Comparison of ENCODE assay signal across 33 cellular contexts in genomic region chr9:108188482-108188881, GRCh38.
"Had no signal": no experiment of that assay in that cellular context is flagged by ENCODE, and none has a peak within 500 bp of the region (broad histone marks: within the 10 kb centered on the region; RNA-seq: fewer than 3 reads in every experiment).

No MANE protein-coding gene starts in this region.

- H3K4me3 Mint-ChIP-seq: activated CD4-positive, alpha-beta memory T cell treated with anti-CD3 and anti-CD28 coated beads, Interleukin-2, amount 10 ng/mL, durations not matched to agents 7 days and 5 days; activated CD4-positive, alpha-beta T cell treated with anti-CD3 and anti-CD28 coated beads, Interleukin-2, amount 10 ng/mL, durations not matched to agents 7 days and 5 days; activated naive CD4-positive, alpha-beta T cell treated with anti-CD3 and anti-CD28 coated beads, Interleukin-2, amount 10 ng/mL, durations not matched to agents 7 days and 5 days; activated naive CD8-positive, alpha-beta T cell treated with anti-CD3 and anti-CD28 coated beads, Interleukin-2, amount 10 ng/mL, durations not matched to agents 7 days and 5 days; activated T-cell treated with anti-CD3 and anti-CD28 coated beads, Interleukin-2, amount 50 U/mL, for 24 hours; activated T-cell treated with anti-CD3 and anti-CD28 coated beads, Interleukin-2, amount 50 U/mL, for 72 hours; brain; T-helper 17 cell; T-helper 2 cell treated with Interferon-gamma antibody and Interleukin-4, amounts not matched to agents 5 μg/mL and 100 μg/mL, for 36 hours had no signal

- H3K4me1 ChIP-seq: ascending aorta, colonic mucosa had no signal

- H3K36me3 Mint-ChIP-seq: activated naive CD4-positive, alpha-beta T cell treated with anti-CD3 and anti-CD28 coated beads, Interleukin-2, amount 10 ng/mL, durations not matched to agents 7 days and 5 days; activated naive CD4-positive, alpha-beta T cell treated with anti-CD3 and anti-CD28 coated beads, Interleukin-2, amount 50 U/mL, for 72 hours; activated naive CD8-positive, alpha-beta T cell treated with anti-CD3 and anti-CD28 coated beads, Interleukin-2, amount 10 ng/mL, durations not matched to agents 7 days and 5 days; brain had no signal

- FAIRE-seq: endometrium, endothelial cell of umbilical vein, frontal cortex had no signal

- H3K27ac ChIP-seq: ascending aorta, breast epithelium, cardiac muscle cell, colonic mucosa, epithelial cell of prostate, heart left ventricle had no signal

- H3K36me3 ChIP-seq: ascending aorta, breast epithelium, cardiac muscle cell, colonic mucosa, heart left ventricle had no signal

- H3K27ac Mint-ChIP-seq: activated CD4-positive, alpha-beta memory T cell treated with anti-CD3 and anti-CD28 coated beads, Interleukin-2, amount 10 ng/mL, durations not matched to agents 7 days and 5 days; activated CD4-positive, alpha-beta T cell treated with anti-CD3 and anti-CD28 coated beads, Interleukin-2, amount 10 ng/mL, durations not matched to agents 7 days and 5 days; activated naive CD4-positive, alpha-beta T cell treated with anti-CD3 and anti-CD28 coated beads, Interleukin-2, amount 10 ng/mL, durations not matched to agents 7 days and 5 days; activated naive CD4-positive, alpha-beta T cell treated with anti-CD3 and anti-CD28 coated beads, Interleukin-2, amount 50 U/mL, for 72 hours; activated naive CD8-positive, alpha-beta T cell treated with anti-CD3 and anti-CD28 coated beads, Interleukin-2, amount 10 ng/mL, durations not matched to agents 7 days and 5 days; activated T-cell treated with anti-CD3 and anti-CD28 coated beads, Interleukin-2, amount 50 U/mL, for 24 hours; activated T-cell treated with anti-CD3 and anti-CD28 coated beads, Interleukin-2, amount 50 U/mL, for 72 hours; T-helper 17 cell; T-helper 2 cell treated with Interferon-gamma antibody and Interleukin-4, amounts not matched to agents 5 μg/mL and 100 μg/mL, for 36 hours had no signal

- H3K4me3 ChIP-seq: ascending aorta, breast epithelium, cardiac muscle cell, colonic mucosa, heart left ventricle had no signal

- DNase-seq: activated CD4-positive, alpha-beta memory T cell treated with anti-CD3 and anti-CD28 coated beads, Interleukin-2, amount 10 ng/mL, durations not matched to agents 7 days and 5 days; activated CD4-positive, alpha-beta T cell treated with anti-CD3 and anti-CD28 coated beads for 1 hour; activated CD4-positive, alpha-beta T cell treated with anti-CD3 and anti-CD28 coated beads for 4 hours; activated CD4-positive, alpha-beta T cell treated with anti-CD3 and anti-CD28 coated beads, Interleukin-2, amount 10 ng/mL, durations not matched to agents 7 days and 5 days; activated CD4-positive, alpha-beta T cell treated with anti-CD3 and anti-CD28 coated beads, Interleukin-2, amount 50 U/mL, for 4 hours; activated CD8-positive, alpha-beta memory T cell treated with anti-CD3 and anti-CD28 coated beads, Interleukin-2, amount 50 U/mL, for 48 hours; activated gamma-delta T cell; activated naive CD4-positive, alpha-beta T cell; activated naive CD4-positive, alpha-beta T cell treated with anti-CD3 and anti-CD28 coated beads, Interleukin-2, amount 10 ng/mL, durations not matched to agents 7 days and 5 days; activated naive CD8-positive, alpha-beta T cell treated with anti-CD3 and anti-CD28 coated beads, Interleukin-2, amount 10 ng/mL, durations not matched to agents 7 days and 5 days; activated T-cell treated with anti-CD3 and anti-CD28 coated beads for 4 hours; activated T-cell treated with anti-CD3 and anti-CD28 coated beads, Interleukin-2, amount 50 U/mL, for 24 hours; activated T-cell treated with anti-CD3 and anti-CD28 coated beads, Interleukin-2, amount 50 U/mL, for 72 hours; central memory CD4-positive, alpha-beta T cell; cerebellar nuclear complex; colonic mucosa; effector CD8-positive, alpha-beta T cell; foreskin fibroblast; glutamatergic neuron; heart left ventricle; T-helper 1 cell; T-helper 17 cell; T1000 had no signal

- H3K27me3 ChIP-seq: ascending aorta, breast epithelium, cardiac muscle cell, colonic mucosa, heart left ventricle had no signal

- H3K9me3 Mint-ChIP-seq: activated CD4-positive, alpha-beta T cell treated with anti-CD3 and anti-CD28 coated beads, Interleukin-2, amount 10 ng/mL, durations not matched to agents 7 days and 5 days; activated naive CD8-positive, alpha-beta T cell treated with anti-CD3 and anti-CD28 coated beads, Interleukin-2, amount 10 ng/mL, durations not matched to agents 7 days and 5 days; T-helper 2 cell treated with Interferon-gamma antibody and Interleukin-4, amounts not matched to agents 5 μg/mL and 100 μg/mL, for 36 hours had no signal

- H3K27me3 Mint-ChIP-seq: activated CD4-positive, alpha-beta memory T cell treated with anti-CD3 and anti-CD28 coated beads, Interleukin-2, amount 10 ng/mL, durations not matched to agents 7 days and 5 days; activated CD4-positive, alpha-beta T cell treated with anti-CD3 and anti-CD28 coated beads, Interleukin-2, amount 10 ng/mL, durations not matched to agents 7 days and 5 days; activated naive CD4-positive, alpha-beta T cell treated with anti-CD3 and anti-CD28 coated beads, Interleukin-2, amount 10 ng/mL, durations not matched to agents 7 days and 5 days; activated naive CD8-positive, alpha-beta T cell treated with anti-CD3 and anti-CD28 coated beads, Interleukin-2, amount 10 ng/mL, durations not matched to agents 7 days and 5 days; activated T-cell treated with anti-CD3 and anti-CD28 coated beads, Interleukin-2, amount 50 U/mL, for 24 hours; brain; T-helper 17 cell had no signal

- ATAC-seq: activated naive CD4-positive, alpha-beta T cell treated with anti-CD3 and anti-CD28 coated beads, Interleukin-2, amount 50 U/mL, for 72 hours; activated T-cell treated with anti-CD3 and anti-CD28 coated beads, Interleukin-2, amount 50 U/mL, for 72 hours; heart left ventricle; T-helper 17 cell had no signal

- H3K9me3 ChIP-seq: ascending aorta, breast epithelium, colonic mucosa, heart left ventricle had no signal

- H3K4me1 Mint-ChIP-seq: activated CD4-positive, alpha-beta memory T cell treated with anti-CD3 and anti-CD28 coated beads, Interleukin-2, amount 10 ng/mL, durations not matched to agents 7 days and 5 days; activated CD4-positive, alpha-beta T cell treated with anti-CD3 and anti-CD28 coated beads, Interleukin-2, amount 10 ng/mL, durations not matched to agents 7 days and 5 days; activated naive CD4-positive, alpha-beta T cell treated with anti-CD3 and anti-CD28 coated beads, Interleukin-2, amount 10 ng/mL, durations not matched to agents 7 days and 5 days; activated naive CD8-positive, alpha-beta T cell treated with anti-CD3 and anti-CD28 coated beads, Interleukin-2, amount 10 ng/mL, durations not matched to agents 7 days and 5 days; T-helper 17 cell had no signal
